In the genomic region with DNA sequence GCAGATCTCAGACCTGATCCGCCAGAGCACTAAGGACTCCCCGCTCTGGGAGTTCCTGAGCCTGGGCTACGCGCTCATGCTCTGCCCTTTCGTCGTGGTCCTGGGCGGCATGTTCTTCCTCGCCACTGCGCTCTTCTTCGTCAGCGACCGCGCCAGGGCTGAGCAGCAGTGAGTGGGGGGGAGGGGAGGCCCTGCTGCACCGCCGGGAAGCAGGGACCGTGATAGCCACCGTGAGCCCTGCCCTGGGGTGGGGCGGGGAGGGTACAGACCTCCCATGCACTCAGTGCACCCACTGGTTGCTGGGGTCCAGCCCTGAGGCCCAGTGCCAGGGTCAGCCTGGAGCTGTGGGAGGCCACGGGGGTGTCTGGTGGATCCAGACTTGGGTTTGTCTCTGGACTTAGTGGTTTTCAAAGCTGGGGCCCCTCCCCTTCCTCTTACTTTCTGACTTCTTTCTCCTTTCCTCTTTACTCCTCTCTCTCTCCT, we compare ENCODE assay signal across 12 cellular contexts. TPM values are rescaled to one million over a fixed set of nuclear protein-coding genes. Genes with fewer than 3 reads are reported as not detected.
A peak's percentile ranks its signal among the peaks of the same experiment; 100 is the strongest.
DNase-seq lines count a peak whose midpoint lies in the region; ATAC-seq and TF ChIP-seq lines count a peak whose summit lies in the region.
"Had no signal": no experiment of that assay in that cellular context is flagged by ENCODE, and none has a peak within 500 bp of the region (broad histone marks: within the 10 kb centered on the region; RNA-seq: fewer than 3 reads in every experiment).

No MANE protein-coding gene starts in this region.

- H3K36me3 ChIP-seq in ACC112 (ENCODE audit: insufficient read depth, low read length) (no peaks in the 10 kb centered on the region), HUES6 (ENCODE audit: control insufficient read depth, insufficient read depth, low read length) (peaks cover 45% of the 10 kb centered on the region), esophagus squamous epithelium (peaks cover 8 to 52% (median 13%) of the 10 kb centered on the region in 3 donors), mucosa of descending colon (ENCODE audit: low read depth) (no peaks in the 10 kb centered on the region)

- WGBS in esophagus squamous epithelium, 2 donors, result 26% methylated on average over 7 of the region's 19 CpGs; no CpG with 5 or more reads in 1 of the 2 donors

- H3K27ac ChIP-seq in ACC112 (ENCODE audit: low read depth, low read length) (peak overlapping the region; percentile 46; the same call in 1 of the 2 replicates), HUES6 (ENCODE audit: low read depth, low read length) (no peak overlapping the region), esophagus squamous epithelium (peak overlapping the region; percentile 23 to 85 (median 74))

- H3K27me3 ChIP-seq in ACC112 (ENCODE audit: insufficient read depth, low read length), result no peaks in the 10 kb centered on the region
- H3K27me3 ChIP-seq in HUES6 (ENCODE audit: control insufficient read depth, insufficient read depth, low read length), result peaks cover 24% of the 10 kb centered on the region
- H3K27me3 ChIP-seq in esophagus squamous epithelium, result peaks cover 0 to 33% (median 0%) of the 10 kb centered on the region in 4 donors

- TF ChIP-seq CTCF in esophagus squamous epithelium (IDR thresholded peaks at IDR 0.05), result no peak
- TF ChIP-seq CTCF in mucosa of descending colon (IDR thresholded peaks at IDR 0.05), result no peak

- H3K9me3 ChIP-seq in HUES6 (ENCODE audit: control insufficient read depth, insufficient read depth, low read depth, low read length) (no peaks in the 10 kb centered on the region), esophagus squamous epithelium (no peaks in the 10 kb centered on the region), mucosa of descending colon (no peaks in the 10 kb centered on the region)

- intact Hi-C loops in esophagus squamous epithelium (cut with DNase I) (no loop called here), mucosa of descending colon (cut with DNase I, micrococcal nuclease) (no loop called here)

- H3K9ac ChIP-seq in HUES6 (ENCODE audit: low read length), result no peak overlapping the region

- H2AFZ ChIP-seq in ACC112 (ENCODE audit: low read length, unreplicated experiment), result no peak overlapping the region

- H3K4me1 ChIP-seq in ACC112 (ENCODE audit: control insufficient read depth, insufficient read depth, low read length, unreplicated experiment) (peaks cover 12% of the 10 kb centered on the region), HUES6 (ENCODE audit: control insufficient read depth, insufficient read depth, low read length) (peaks cover 22% of the 10 kb centered on the region), esophagus squamous epithelium (peaks cover 27 to 95% (median 51%) of the 10 kb centered on the region in 3 donors), mucosa of descending colon (ENCODE audit: low read depth) (peaks cover 23% of the 10 kb centered on the region)

- no peaks in the 10 kb centered on the region for H3K79me2 ChIP-seq in ACC112 (ENCODE audit: control insufficient read depth, insufficient read depth, low read length, unreplicated experiment)

- no peak overlapping the region for H3K4me3 ChIP-seq in ACC112 (ENCODE audit: low read depth, low read length)
- peak overlapping the region; percentile 37; the same call in 1 of the 2 replicates for H3K4me3 ChIP-seq in HUES6 (ENCODE audit: low read depth, low read length)
- H3K4me3 ChIP-seq in esophagus squamous epithelium, result no peak overlapping the region
- H3K4me3 ChIP-seq in mucosa of descending colon, result no peak overlapping the region

- peak; percentile 29 for ATAC-seq in mucosa of descending colon
- ATAC-seq in GM19035 (IDR thresholded peaks at IDR 0.05; ENCODE audit: unreplicated experiment), result no peak
- ATAC-seq in GM21737 (IDR thresholded peaks at IDR 0.05; ENCODE audit: unreplicated experiment), result no peak

- DNase-seq in esophagus squamous epithelium (lab: John Stamatoyannopoulos, UW), result no peak
- no peak for DNase-seq in mucosa of descending colon
- no peak for DNase-seq in cerebellar nuclear complex (lab: John Stamatoyannopoulos, UW)
- no peak for DNase-seq in NCI-H2171 treated with DMSO at 0.1 percent for 48 hours (lab: John Stamatoyannopoulos, UW)
- DNase-seq: immature natural killer cell; stimulated activated CD8-positive, alpha-beta memory T cell treated with anti-CD3 and anti-CD28 coated beads, Interleukin-4, amount 100 ng/mL, for 48 hours; T-helper 1 cell had no signal

- TF ChIP-seq POLR2A in esophagus squamous epithelium (IDR thresholded peaks at IDR 0.05), result no peak

RNA-seq across cellular contexts. Expression of gene MYBBP1A, which starts 18.9 kb away (rescaled TPM):
- total RNA-seq in esophagus squamous epithelium, result 10 to 100 TPM; 32.4 to 70.0 (median 54.4) TPM
- 10 to 100 TPM; 32.7 to 41.4 (median 36.7) TPM for total RNA-seq in mucosa of descending colon

RNA-seq across cellular contexts. Expression of gene GGT6, which starts 24.1 kb away (rescaled TPM):
- total RNA-seq in esophagus squamous epithelium, result 100 to 1,000 TPM in 1 of 4 donors, 10 to 100 TPM in 3; 46.0 to 141 (median 68.5) TPM
- 100 to 1,000 TPM in 2 of 3 donors, 10 to 100 TPM in 1; 98.0 to 219 (median 189) TPM for total RNA-seq in mucosa of descending colon
- total RNA-seq: progenitor cell of endocrine pancreas had no signal

RNA-seq across cellular contexts. Expression of gene SPNS2, which starts 37.6 kb away (rescaled TPM):
- total RNA-seq in esophagus squamous epithelium (10 to 100 TPM; 36.8 to 66.6 (median 47.6) TPM), mucosa of descending colon (10 to 100 TPM in 2 of 3 donors, 1 to 10 TPM in 1; 9.2 to 24.5 (median 11.0) TPM)

RNA-seq across cellular contexts. Expression of gene SMTNL2, which starts 48.0 kb away (rescaled TPM):
- under 1 TPM; 0.41 to 0.76 (median 0.69) TPM for total RNA-seq in esophagus squamous epithelium
- 1 to 10 TPM in 2 of 3 donors, under 1 TPM in 1; 0.12 to 1.5 (median 1.1) TPM for total RNA-seq in mucosa of descending colon
